In the genomic region with DNA sequence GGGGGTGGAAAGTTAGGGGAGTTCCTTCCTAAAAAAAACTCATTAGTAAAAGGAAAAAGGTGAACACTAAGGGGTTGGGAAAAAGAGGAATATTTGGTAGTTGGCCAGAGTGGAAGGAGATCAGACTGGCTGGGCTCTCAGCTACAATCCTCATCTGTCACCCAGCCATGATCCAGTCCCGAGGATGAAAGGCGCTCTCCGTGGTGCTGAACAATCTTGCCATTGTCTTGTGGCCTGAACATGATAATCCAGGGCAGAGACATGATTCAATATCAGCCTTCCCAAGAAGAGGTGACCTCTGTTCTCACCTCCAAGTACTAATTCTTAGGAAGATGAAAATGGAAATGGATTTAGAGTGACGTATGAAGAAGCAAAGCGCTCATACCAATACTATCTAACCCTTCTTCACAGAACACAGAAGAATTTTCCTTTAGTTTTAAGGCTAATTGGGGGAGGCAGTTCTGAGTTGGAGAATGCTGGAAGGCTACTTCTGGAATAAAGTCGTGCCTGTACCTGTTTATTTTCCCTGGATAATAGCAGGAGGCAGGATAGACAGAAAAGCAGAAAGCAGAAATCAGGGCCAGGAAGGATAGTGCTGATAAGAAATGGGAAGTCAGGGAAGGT, we compare ENCODE assay signal across 9 cellular contexts. TPM values are rescaled to one million over a fixed set of nuclear protein-coding genes. Genes with fewer than 3 reads are reported as not detected.
DNase-seq lines count a peak whose midpoint lies in the region; ATAC-seq and TF ChIP-seq lines count a peak whose summit lies in the region.
"Had no signal": no experiment of that assay in that cellular context is flagged by ENCODE, and none has a peak within 500 bp of the region (broad histone marks: within the 10 kb centered on the region; RNA-seq: fewer than 3 reads in every experiment).

No MANE protein-coding gene starts in this region.

- no peak overlapping the region for H3K27ac ChIP-seq in liver (ENCODE audit: low read depth in 1 of 2, low read length in 2 of 2)
- H3K27ac ChIP-seq: VCaP had no signal

- TF ChIP-seq RAD21 in liver (IDR thresholded peaks at IDR 0.05), result no peak

- WGBS in liver, result 31% methylated on average over 6 of the region's 6 CpGs

- no peak overlapping the region for H3K4me3 ChIP-seq in liver (ENCODE audit: low read depth in 1 of 3, low read length in 3 of 3)

- TF ChIP-seq CTCF in liver (IDR thresholded peaks at IDR 0.05; ENCODE audit: low read depth, low read length, missing input control), result no peak

- ATAC-seq in GM21528 (IDR thresholded peaks at IDR 0.05; ENCODE audit: low FRiP score, unreplicated experiment), result no peak
- no peak for ATAC-seq in HG03342 (IDR thresholded peaks at IDR 0.05; ENCODE audit: unreplicated experiment)

- H3K9me3 ChIP-seq in liver (ENCODE audit: control insufficient read depth in 4 of 4, low read length in 3 of 4), result no peaks in the 10 kb centered on the region

- no peaks in the 10 kb centered on the region for H3K4me1 ChIP-seq in liver (ENCODE audit: control insufficient read depth in 4 of 4, insufficient read depth in 4 of 4, low read length in 3 of 4)

- no peaks in the 10 kb centered on the region for H3K36me3 ChIP-seq in liver (ENCODE audit: control insufficient read depth in 4 of 4, insufficient read depth in 3 of 4, low read depth in 1 of 4, low read length in 3 of 4)

- no peaks in the 10 kb centered on the region for H3K27me3 ChIP-seq in liver (ENCODE audit: control insufficient read depth in 4 of 4, insufficient read depth in 4 of 4, low read length in 3 of 4)

- H3K9ac ChIP-seq in liver (ENCODE audit: low read depth in 1 of 2, low read length in 2 of 2), result no peak overlapping the region

- DNase-seq in CD1c-positive myeloid dendritic cell (ENCODE audit: extremely low spot score) (peak; percentile 11), Kasumi-1 (lab: John Stamatoyannopoulos, UW) (peak; percentile 30 to 62), amniotic epithelial cell (ENCODE audit: low read depth) (peak; percentile 53), NCI-H2107 (lab: John Stamatoyannopoulos, UW) (no peak), DMS79 (lab: John Stamatoyannopoulos, UW) (no peak)

TF ChIP-seq in liver, 16 proteins besides CTCF, POLR2A, EP300 and RAD21:
- TF ChIP-seq, protein P1, sequence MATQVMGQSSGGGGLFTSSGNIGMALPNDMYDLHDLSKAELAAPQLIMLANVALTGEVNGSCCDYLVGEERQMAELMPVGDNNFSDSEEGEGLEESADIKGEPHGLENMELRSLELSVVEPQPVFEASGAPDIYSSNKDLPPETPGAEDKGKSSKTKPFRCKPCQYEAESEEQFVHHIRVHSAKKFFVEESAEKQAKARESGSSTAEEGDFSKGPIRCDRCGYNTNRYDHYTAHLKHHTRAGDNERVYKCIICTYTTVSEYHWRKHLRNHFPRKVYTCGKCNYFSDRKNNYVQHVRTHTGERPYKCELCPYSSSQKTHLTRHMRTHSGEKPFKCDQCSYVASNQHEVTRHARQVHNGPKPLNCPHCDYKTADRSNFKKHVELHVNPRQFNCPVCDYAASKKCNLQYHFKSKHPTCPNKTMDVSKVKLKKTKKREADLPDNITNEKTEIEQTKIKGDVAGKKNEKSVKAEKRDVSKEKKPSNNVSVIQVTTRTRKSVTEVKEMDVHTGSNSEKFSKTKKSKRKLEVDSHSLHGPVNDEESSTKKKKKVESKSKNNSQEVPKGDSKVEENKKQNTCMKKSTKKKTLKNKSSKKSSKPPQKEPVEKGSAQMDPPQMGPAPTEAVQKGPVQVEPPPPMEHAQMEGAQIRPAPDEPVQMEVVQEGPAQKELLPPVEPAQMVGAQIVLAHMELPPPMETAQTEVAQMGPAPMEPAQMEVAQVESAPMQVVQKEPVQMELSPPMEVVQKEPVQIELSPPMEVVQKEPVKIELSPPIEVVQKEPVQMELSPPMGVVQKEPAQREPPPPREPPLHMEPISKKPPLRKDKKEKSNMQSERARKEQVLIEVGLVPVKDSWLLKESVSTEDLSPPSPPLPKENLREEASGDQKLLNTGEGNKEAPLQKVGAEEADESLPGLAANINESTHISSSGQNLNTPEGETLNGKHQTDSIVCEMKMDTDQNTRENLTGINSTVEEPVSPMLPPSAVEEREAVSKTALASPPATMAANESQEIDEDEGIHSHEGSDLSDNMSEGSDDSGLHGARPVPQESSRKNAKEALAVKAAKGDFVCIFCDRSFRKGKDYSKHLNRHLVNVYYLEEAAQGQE (IDR thresholded peaks at IDR 0.05), result peak; percentile 99
- no peak for TF ChIP-seq RXRA (IDR thresholded peaks at IDR 0.05)

RNA-seq across cellular contexts. Expression of a gene that starts 36.6 kb away (rescaled TPM):
- total RNA-seq in liver, result 10 to 100 TPM; 19.0 to 26.6 TPM
- 10 to 100 TPM; 11.4 to 19.5 TPM for polyA plus RNA-seq in liver

RNA-seq across cellular contexts. Expression of a gene that starts 45.0 kb away (rescaled TPM):
- total RNA-seq in liver, result 1 to 10 TPM; 1.6 to 3.6 TPM
- 1 to 10 TPM; 1.7 to 3.0 TPM for polyA plus RNA-seq in liver

RNA-seq across cellular contexts. Expression of a gene that starts 45.3 kb away (rescaled TPM):
- total RNA-seq in liver, result not detected
- not detected for polyA plus RNA-seq in liver

Comparison
In these comparisons a context has a peak if more than half of its experiments do, and no peak if none do; other contexts are left out.
1. DNase-seq: peak in CD1c-positive myeloid dendritic cell (single experiment), Kasumi-1 (2 of 2) and amniotic epithelial cell (single experiment); none in NCI-H2107 (single experiment) and DMS79 (single experiment).